ENCODE assay signal across 6 cellular contexts in genomic region chr17:7046127-7046724, GRCh38. TPM values are rescaled to one million over a fixed set of nuclear protein-coding genes. Genes with fewer than 3 reads are reported as not detected.
DNase-seq lines count a peak whose midpoint lies in the region; ATAC-seq and TF ChIP-seq lines count a peak whose summit lies in the region.

No MANE protein-coding gene starts in this region.

- ATAC-seq in Panc1, result 0 out of 2 replicates have a peak, but pooled peaks have one; percentile 8

- H3K27me3 ChIP-seq in Caco-2 (replicated peaks; ENCODE audit: control insufficient read depth, insufficient read depth, low read length), result no peaks in the 10 kb centered on the region
- no peaks in the 10 kb centered on the region for H3K27me3 ChIP-seq in Panc1 (ENCODE audit: control insufficient read depth, insufficient read depth, low read length)
- H3K27me3 ChIP-seq in esophagus muscularis mucosa, result peaks cover 0 to 41% (median 30%) of the 10 kb centered on the region in 4 donors

- CTCF ChIA-PET in Caco-2 (lab: Charles Lee) (interaction anchor here (0.6 to 1.8 kb wide), 13 partner anchors 10 to 389 kb away, joined by 3 to 30 read pairs (median 5); partner anchors contain the start of genes ASGR2, SLC16A13 and TMEM102), Panc1 (lab: Charles Lee) (interaction anchor here (0.6 to 2.0 kb wide), 6 partner anchors 25 to 175 kb away, joined by 3 to 13 read pairs (median 8); no protein-coding TSS in a partner anchor)

- peak overlapping the region; percentile 95 for H3K27ac Mint-ChIP-seq in Caco-2 (ENCODE audit: unreplicated experiment)

- BruUV-seq in Caco-2 (replicated peaks; lab: Mats Ljungman, UMichigan), result TSS peak; percentile 96
- BruUV-seq in Panc1 (replicated peaks; lab: Mats Ljungman, UMichigan), result no TSS peak

- peak overlapping the region; percentile 72 for H3K4me3 Mint-ChIP-seq in Caco-2 (ENCODE audit: unreplicated experiment)

- in situ Hi-C loops in Panc1 (cut with HindIII; ENCODE audit: low pct_unique_long_range_greater_than_20kb, low sequenced_read_pairs), result no loop called here

- TF ChIP-seq EP300 in esophagus muscularis mucosa (IDR thresholded peaks at IDR 0.05), result no peak

- peaks cover 8% of the 10 kb centered on the region; the same call in 1 of the 2 replicates for H3K4me1 ChIP-seq in Caco-2
- peaks cover 22% of the 10 kb centered on the region for H3K4me1 ChIP-seq in Panc1 (ENCODE audit: control insufficient read depth, insufficient read depth, low read length)
- peaks cover 36 to 43% (median 42%) of the 10 kb centered on the region in 4 donors for H3K4me1 ChIP-seq in esophagus muscularis mucosa

- intact Hi-C loops in Caco-2 (cut with micrococcal nuclease; ENCODE audit: unreplicated experiment) (loop anchor here (1.0 kb wide), 1 partner anchor 90 kb away; no protein-coding TSS in a partner anchor), Panc1 (cut with micrococcal nuclease; ENCODE audit: unreplicated experiment) (loop anchor here (10.0 kb wide), 1 partner anchor 119 kb away; no protein-coding TSS in a partner anchor), esophagus muscularis mucosa (cut with DNase I) (no loop called here)

- H3K9me3 ChIP-seq in Caco-2 (no peaks in the 10 kb centered on the region), Panc1 (ENCODE audit: control insufficient read depth, insufficient read depth, low read depth, low read length) (no peaks in the 10 kb centered on the region), esophagus muscularis mucosa (no peaks in the 10 kb centered on the region)

- no peaks in the 10 kb centered on the region for H3K9me3 Mint-ChIP-seq in Caco-2 (ENCODE audit: unreplicated experiment)

- 33% methylated on average over 8 of the region's 15 CpGs for WGBS in esophagus muscularis mucosa

- no peak for TF ChIP-seq POLR2A in esophagus muscularis mucosa (IDR thresholded peaks at IDR 0.05; ENCODE audit: low read depth)

- DNase-seq in Caco-2 (peak; percentile 85 to 91), Panc1 (ENCODE audit: low read depth, low spot score) (no peak), esophagus muscularis mucosa (ENCODE audit: extremely low spot score) (no peak), activated gamma-delta T cell (lab: John Stamatoyannopoulos, UW) (no peak), CD1c-positive myeloid dendritic cell (ENCODE audit: extremely low spot score) (no peak)
- DNase-seq in stimulated activated CD4-positive, alpha-beta T cell treated with anti-CD3 and anti-CD28 coated beads, Interleukin-2, amount 100 ng/mL, for 24 hours, result peak; percentile 44 to 59

- H3K27me3 Mint-ChIP-seq in Caco-2 (ENCODE audit: insufficient read depth, unreplicated experiment), result no peaks in the 10 kb centered on the region

- TF ChIP-seq CTCF in Caco-2 (IDR thresholded peaks at IDR 0.05; ENCODE audit: insufficient read depth in 1 of 2, low read depth in 1 of 2, low read length in 1 of 2, severe bottlenecking in 1 of 2, unreplicated experiment in 1 of 2), result no peak
- TF ChIP-seq CTCF in Panc1 (IDR thresholded peaks at IDR 0.05), result 0 out of 2 replicates have a peak, but pooled peaks have one; percentile 45
- no peak for TF ChIP-seq CTCF in esophagus muscularis mucosa (IDR thresholded peaks at IDR 0.05)

- H3K4me1 Mint-ChIP-seq in Caco-2 (ENCODE audit: low read depth, unreplicated experiment), result peaks cover 7% of the 10 kb centered on the region

- no peaks in the 10 kb centered on the region for H3K36me3 ChIP-seq in Caco-2 (ENCODE audit: control insufficient read depth, insufficient read depth, low read length)
- no peaks in the 10 kb centered on the region for H3K36me3 ChIP-seq in Panc1 (ENCODE audit: control insufficient read depth, insufficient read depth, low read length)
- H3K36me3 ChIP-seq in esophagus muscularis mucosa, result no peaks in the 10 kb centered on the region

- peaks cover 14% of the 10 kb centered on the region for H3K36me3 Mint-ChIP-seq in Caco-2 (ENCODE audit: insufficient read depth, unreplicated experiment)

- POLR2A ChIA-PET in Caco-2 (lab: Charles Lee), result interaction anchor here (1.0 to 1.3 kb wide), 3 partner anchors 10 to 169 kb away, joined by 3 to 8 read pairs (median 3); partner anchors contain the start of gene SLC16A13
- POLR2A ChIA-PET in Panc1 (lab: Charles Lee), result no interaction called here

- H3K4me3 ChIP-seq in Caco-2 (ENCODE audit: low read depth, low read length) (peak overlapping the region; percentile 30), Panc1 (ENCODE audit: low read depth in 2 of 2, low read length in 2 of 2) (0 out of 4 replicates have a peak overlapping the region, but pooled peaks of 1 of the 2 experiments have one; percentile 6), esophagus muscularis mucosa (peak overlapping the region; percentile 31 to 41 (median 35))

- H3K27ac ChIP-seq in Panc1 (ENCODE audit: low read length) (no peak overlapping the region), esophagus muscularis mucosa (replicated peaks in 1 of 4) (peak overlapping the region; percentile 36 to 66 (median 52))

RNA-seq across cellular contexts. Expression of gene SLC16A11, which starts 2.3 kb away (rescaled TPM):
- 0.35 and 0.43 TPM in 2 replicates for total RNA-seq in Caco-2 (2022)
- not detected for total RNA-seq in Panc1 (2021; ENCODE audit: unreplicated experiment)
- 0.62 TPM for polyA plus RNA-seq in Panc1 (2012; ENCODE audit: insufficient read length)
- under 1 TPM in 3 of 4 donors, not detected in 1; 0.17 to 0.99 (median 0.26) TPM for total RNA-seq in esophagus muscularis mucosa

RNA-seq across cellular contexts. Expression of gene SLC16A13, which starts 10.4 kb away (rescaled TPM):
- total RNA-seq in Caco-2 (2022) (7.1 and 8.7 TPM in 2 replicates), Panc1 (2021; ENCODE audit: unreplicated experiment) (13.1 TPM), esophagus muscularis mucosa (1 to 10 TPM in 1 of 4 donors, under 1 TPM in 3; 0.19 to 1.2 (median 0.65) TPM)
- 10.7 TPM for polyA plus RNA-seq in Panc1 (2012; ENCODE audit: insufficient read length)

RNA-seq across cellular contexts. Expression of gene BCL6B, which starts 23.4 kb away (rescaled TPM):
- not detected in 2 replicates for total RNA-seq in Caco-2 (2022)
- 0.18 TPM for total RNA-seq in Panc1 (2021; ENCODE audit: unreplicated experiment)
- 0.18 TPM for polyA plus RNA-seq in Panc1 (2012; ENCODE audit: insufficient read length)
- 1 to 10 TPM in 3 of 4 donors, under 1 TPM in 1; 0.83 to 5.0 (median 3.2) TPM for total RNA-seq in esophagus muscularis mucosa

RNA-seq across cellular contexts. Expression of gene RNASEK, which starts 33.8 kb away (rescaled TPM):
- 61.9 and 63.0 TPM in 2 replicates for total RNA-seq in Caco-2 (2022)
- 196 TPM for total RNA-seq in Panc1 (2021; ENCODE audit: unreplicated experiment)
- 255 TPM for polyA plus RNA-seq in Panc1 (2012; ENCODE audit: insufficient read length)
- total RNA-seq in esophagus muscularis mucosa, result 100 to 1,000 TPM in 3 of 4 donors, 10 to 100 TPM in 1; 84.7 to 204 (median 172) TPM

RNA-seq across cellular contexts. Expression of gene CLEC10A, which starts 33.8 kb away (rescaled TPM):
- total RNA-seq in Caco-2 (2022) (not detected in 2 replicates), Panc1 (2021; ENCODE audit: unreplicated experiment) (not detected), esophagus muscularis mucosa (10 to 100 TPM in 3 of 4 donors, 1 to 10 TPM in 1; 3.0 to 14.0 (median 13.1) TPM)
- not detected for polyA plus RNA-seq in Panc1 (2012; ENCODE audit: insufficient read length)

Comparison
In these comparisons a context has a peak if more than half of its experiments do, and no peak if none do; other contexts are left out.
1. DNase-seq: peak in Caco-2 (2 of 2) and stimulated activated CD4-positive, alpha-beta T cell treated with anti-CD3 and anti-CD28 coated beads, Interleukin-2, amount 100 ng/mL, for 24 hours (2 of 2); none in Panc1 (single experiment), esophagus muscularis mucosa (single experiment), activated gamma-delta T cell (single experiment) and CD1c-positive myeloid dendritic cell (single experiment).